29 cellular contexts compared by ENCODE assay signal in the genomic region with DNA sequence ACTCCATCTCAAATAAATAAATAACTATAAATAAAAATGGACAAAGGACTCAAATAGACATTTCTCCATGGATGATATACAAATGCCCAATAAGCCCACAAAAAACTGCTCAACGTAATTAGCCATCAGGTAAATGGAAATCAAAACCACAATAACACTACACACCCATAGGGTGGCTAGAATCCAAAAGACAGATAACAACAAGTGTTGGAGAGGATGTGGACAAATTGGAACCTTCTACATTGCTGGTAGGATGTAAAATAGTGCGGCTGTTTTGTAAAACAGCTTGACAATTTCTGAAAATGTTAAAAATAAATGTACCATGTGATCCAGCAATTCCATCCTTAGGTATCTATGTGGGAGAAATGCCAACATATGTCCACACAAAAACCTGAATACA. TPM values are rescaled to one million over a fixed set of nuclear protein-coding genes. Genes with fewer than 3 reads are reported as not detected.
"Had no signal": no experiment of that assay in that cellular context is flagged by ENCODE, and none has a peak within 500 bp of the region (broad histone marks: within the 10 kb centered on the region; RNA-seq: fewer than 3 reads in every experiment).

No MANE protein-coding gene starts in this region.

- DNase-seq: stimulated activated CD4-positive, alpha-beta T cell treated with anti-CD3 and anti-CD28 coated beads, Interleukin-2, amount 100 ng/mL, for 48 hours; stimulated activated CD4-positive, alpha-beta T cell treated with anti-CD3 and anti-CD28 coated beads, Interleukin-4, amount 100 ng/mL, for 1 hour; stimulated activated CD4-positive, alpha-beta T cell treated with anti-CD3 and anti-CD28 coated beads, Interleukin-4, amount 100 ng/mL, for 24 hours; stimulated activated CD4-positive, alpha-beta T cell treated with anti-CD3 and anti-CD28 coated beads, Interleukin-4, amount 100 ng/mL, for 4 hours; stimulated activated CD8-positive, alpha-beta memory T cell treated with anti-CD3 and anti-CD28 coated beads, Interleukin-4, amount 100 ng/mL, for 48 hours; stimulated activated naive B cell treated with anti-CD40 and anti-IgM and Interleukin-4, amounts not matched to agents 10 μg/mL and 1 μg/mL and 100 μg/mL, for 72 hours; stimulated activated naive CD4-positive, alpha-beta T cell; stimulated activated naive CD4-positive, alpha-beta T cell treated with Interleukin-2 at 50 U/mL for 16 hours; stimulated activated naive CD8-positive, alpha-beta T cell treated with anti-CD3 and anti-CD28 coated beads, Interleukin-15, amount 100 ng/mL, for 72 hours; stimulated activated naive CD8-positive, alpha-beta T cell treated with anti-CD3 and anti-CD28 coated beads, Interleukin-15, Interleukin-2, amounts not matched to agents 100 U/mL and 50 U/mL, for 24 hours; stomach; testis; thyroid gland; tibial artery; transverse colon; trophoblast cell; upper lobe of left lung; upper lobe of right lung; uterus had no signal

- H3K4me3 ChIP-seq: stomach, suprapubic skin, testis, thoracic aorta, thyroid gland, tibial artery, tibial nerve, transverse colon, upper lobe of left lung, upper lobe of right lung, uterus, vagina had no signal

- FAIRE-seq: urothelium cell line had no signal

- H3K27ac ChIP-seq: stomach, suprapubic skin, testis, thoracic aorta, thyroid gland, tibial artery, tibial nerve, transverse colon, upper lobe of left lung, upper lobe of right lung, uterus, vagina had no signal

- H3K36me3 Mint-ChIP-seq: stimulated activated effector memory CD8-positive, alpha-beta T cell treated with anti-CD3 and anti-CD28 coated beads, Interleukin-12 subunit alpha, Interleukin-12 subunit beta, amount 100 ng/mL, for 72 hours had no signal

- H3K27me3 ChIP-seq: stomach, suprapubic skin, testis, thyroid gland, tibial artery, tibial nerve, transverse colon, upper lobe of left lung, upper lobe of right lung, vagina had no signal

- H3K36me3 ChIP-seq: stomach, suprapubic skin, thoracic aorta, thyroid gland, tibial artery, tibial nerve, transverse colon, upper lobe of left lung, upper lobe of right lung, uterus, vagina had no signal

- H3K4me1 ChIP-seq: stomach, suprapubic skin, testis, thyroid gland, tibial artery, tibial nerve, transverse colon, upper lobe of left lung, upper lobe of right lung, uterus, vagina had no signal

- H3K9me3 ChIP-seq: suprapubic skin, testis, thoracic aorta, thyroid gland, tibial nerve, transverse colon, upper lobe of right lung, uterus, vagina had no signal

- ATAC-seq: stimulated activated effector memory CD8-positive, alpha-beta T cell treated with anti-CD3 and anti-CD28 coated beads, Interleukin-12 subunit alpha, Interleukin-12 subunit beta, amount 100 ng/mL, for 72 hours; stimulated activated memory B cell treated with anti-CD40 and anti-IgM and Interleukin-4, amounts not matched to agents 10 μg/mL and 1 μg/mL and 100 μg/mL, for 72 hours; stimulated activated naive B cell treated with anti-CD40 and anti-IgM and Interleukin-4, amounts not matched to agents 10 μg/mL and 1 μg/mL and 100 μg/mL, for 72 hours; stimulated activated naive CD8-positive, alpha-beta T cell treated with anti-CD3 and anti-CD28 coated beads, Interleukin-15, amount 100 ng/mL, for 72 hours; stimulated activated naive CD8-positive, alpha-beta T cell treated with anti-CD3 and anti-CD28 coated beads, Interleukin-15, Interleukin-2, amounts not matched to agents 100 U/mL and 50 U/mL, for 24 hours; upper lobe of right lung had no signal

- H3K27ac Mint-ChIP-seq: stimulated activated effector memory CD8-positive, alpha-beta T cell treated with anti-CD3 and anti-CD28 coated beads, Interleukin-12 subunit alpha, Interleukin-12 subunit beta, amount 100 ng/mL, for 72 hours; stimulated activated naive B cell treated with anti-CD40 and anti-IgM and Interleukin-4, amounts not matched to agents 10 μg/mL and 1 μg/mL and 100 μg/mL, for 72 hours; stimulated activated naive CD8-positive, alpha-beta T cell treated with anti-CD3 and anti-CD28 coated beads, Interleukin-15, amount 100 ng/mL, for 72 hours; stimulated activated naive CD8-positive, alpha-beta T cell treated with anti-CD3 and anti-CD28 coated beads, Interleukin-15, Interleukin-2, amounts not matched to agents 100 ng/mL and 50 ng/mL, for 24 hours; type B pancreatic cell had no signal

- H3K27me3 Mint-ChIP-seq: stimulated activated memory B cell treated with anti-CD40 and anti-IgM and Interleukin-4, amounts not matched to agents 10 μg/mL and 1 μg/mL and 100 μg/mL, for 72 hours; stimulated activated naive CD8-positive, alpha-beta T cell treated with anti-CD3 and anti-CD28 coated beads, Interleukin-15, amount 100 ng/mL, for 72 hours; stimulated activated naive CD8-positive, alpha-beta T cell treated with anti-CD3 and anti-CD28 coated beads, Interleukin-15, Interleukin-2, amounts not matched to agents 100 ng/mL and 50 ng/mL, for 24 hours; type B pancreatic cell had no signal

- H3K4me1 Mint-ChIP-seq: stimulated activated effector memory CD8-positive, alpha-beta T cell treated with anti-CD3 and anti-CD28 coated beads, Interleukin-12 subunit alpha, Interleukin-12 subunit beta, amount 100 ng/mL, for 72 hours; stimulated activated naive CD8-positive, alpha-beta T cell treated with anti-CD3 and anti-CD28 coated beads, Interleukin-15, amount 100 ng/mL, for 72 hours had no signal

- H3K4me3 Mint-ChIP-seq: stimulated activated effector memory CD8-positive, alpha-beta T cell treated with anti-CD3 and anti-CD28 coated beads, Interleukin-12 subunit alpha, Interleukin-12 subunit beta, amount 100 ng/mL, for 72 hours; stimulated activated memory B cell treated with anti-CD40 and anti-IgM and Interleukin-4, amounts not matched to agents 10 μg/mL and 1 μg/mL and 100 μg/mL, for 72 hours; stimulated activated naive B cell treated with anti-CD40 and anti-IgM and Interleukin-4, amounts not matched to agents 10 μg/mL and 1 μg/mL and 100 μg/mL, for 72 hours; stimulated activated naive CD8-positive, alpha-beta T cell treated with anti-CD3 and anti-CD28 coated beads, Interleukin-15, amount 100 ng/mL, for 72 hours; stimulated activated naive CD8-positive, alpha-beta T cell treated with anti-CD3 and anti-CD28 coated beads, Interleukin-15, Interleukin-2, amounts not matched to agents 100 ng/mL and 50 ng/mL, for 24 hours; type B pancreatic cell had no signal

RNA-seq across cellular contexts. Expression of gene ZNF157, which starts 52.1 kb away (rescaled TPM):
- total RNA-seq: subcutaneous adipose tissue, thoracic aorta, vagina had no signal
